1 cellular context compared by ENCODE assay signal in the genomic region with DNA sequence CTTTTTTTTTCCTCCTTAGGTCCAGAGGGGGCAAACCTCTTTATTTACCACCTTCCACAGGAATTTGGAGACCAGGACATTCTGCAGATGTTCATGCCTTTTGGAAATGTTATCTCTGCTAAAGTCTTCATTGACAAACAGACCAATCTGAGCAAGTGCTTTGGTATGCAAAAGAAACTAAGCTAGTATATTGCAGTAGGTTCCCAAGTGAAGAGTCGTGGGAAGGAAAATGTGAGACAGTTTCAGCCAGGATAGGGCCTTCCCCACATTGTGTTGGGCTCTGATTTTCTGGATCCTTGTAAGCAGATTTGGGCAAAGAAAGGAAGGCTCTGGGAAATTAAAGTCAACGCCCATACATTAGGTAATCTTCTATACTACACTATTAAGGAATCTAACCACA.
TF ChIP-seq lines count a peak whose summit lies in the region.

No MANE protein-coding gene starts in this region.

TF ChIP-seq in GM23338, 12 proteins besides CTCF, POLR2A, EP300 and RAD21:
- TF ChIP-seq, protein P1, sequence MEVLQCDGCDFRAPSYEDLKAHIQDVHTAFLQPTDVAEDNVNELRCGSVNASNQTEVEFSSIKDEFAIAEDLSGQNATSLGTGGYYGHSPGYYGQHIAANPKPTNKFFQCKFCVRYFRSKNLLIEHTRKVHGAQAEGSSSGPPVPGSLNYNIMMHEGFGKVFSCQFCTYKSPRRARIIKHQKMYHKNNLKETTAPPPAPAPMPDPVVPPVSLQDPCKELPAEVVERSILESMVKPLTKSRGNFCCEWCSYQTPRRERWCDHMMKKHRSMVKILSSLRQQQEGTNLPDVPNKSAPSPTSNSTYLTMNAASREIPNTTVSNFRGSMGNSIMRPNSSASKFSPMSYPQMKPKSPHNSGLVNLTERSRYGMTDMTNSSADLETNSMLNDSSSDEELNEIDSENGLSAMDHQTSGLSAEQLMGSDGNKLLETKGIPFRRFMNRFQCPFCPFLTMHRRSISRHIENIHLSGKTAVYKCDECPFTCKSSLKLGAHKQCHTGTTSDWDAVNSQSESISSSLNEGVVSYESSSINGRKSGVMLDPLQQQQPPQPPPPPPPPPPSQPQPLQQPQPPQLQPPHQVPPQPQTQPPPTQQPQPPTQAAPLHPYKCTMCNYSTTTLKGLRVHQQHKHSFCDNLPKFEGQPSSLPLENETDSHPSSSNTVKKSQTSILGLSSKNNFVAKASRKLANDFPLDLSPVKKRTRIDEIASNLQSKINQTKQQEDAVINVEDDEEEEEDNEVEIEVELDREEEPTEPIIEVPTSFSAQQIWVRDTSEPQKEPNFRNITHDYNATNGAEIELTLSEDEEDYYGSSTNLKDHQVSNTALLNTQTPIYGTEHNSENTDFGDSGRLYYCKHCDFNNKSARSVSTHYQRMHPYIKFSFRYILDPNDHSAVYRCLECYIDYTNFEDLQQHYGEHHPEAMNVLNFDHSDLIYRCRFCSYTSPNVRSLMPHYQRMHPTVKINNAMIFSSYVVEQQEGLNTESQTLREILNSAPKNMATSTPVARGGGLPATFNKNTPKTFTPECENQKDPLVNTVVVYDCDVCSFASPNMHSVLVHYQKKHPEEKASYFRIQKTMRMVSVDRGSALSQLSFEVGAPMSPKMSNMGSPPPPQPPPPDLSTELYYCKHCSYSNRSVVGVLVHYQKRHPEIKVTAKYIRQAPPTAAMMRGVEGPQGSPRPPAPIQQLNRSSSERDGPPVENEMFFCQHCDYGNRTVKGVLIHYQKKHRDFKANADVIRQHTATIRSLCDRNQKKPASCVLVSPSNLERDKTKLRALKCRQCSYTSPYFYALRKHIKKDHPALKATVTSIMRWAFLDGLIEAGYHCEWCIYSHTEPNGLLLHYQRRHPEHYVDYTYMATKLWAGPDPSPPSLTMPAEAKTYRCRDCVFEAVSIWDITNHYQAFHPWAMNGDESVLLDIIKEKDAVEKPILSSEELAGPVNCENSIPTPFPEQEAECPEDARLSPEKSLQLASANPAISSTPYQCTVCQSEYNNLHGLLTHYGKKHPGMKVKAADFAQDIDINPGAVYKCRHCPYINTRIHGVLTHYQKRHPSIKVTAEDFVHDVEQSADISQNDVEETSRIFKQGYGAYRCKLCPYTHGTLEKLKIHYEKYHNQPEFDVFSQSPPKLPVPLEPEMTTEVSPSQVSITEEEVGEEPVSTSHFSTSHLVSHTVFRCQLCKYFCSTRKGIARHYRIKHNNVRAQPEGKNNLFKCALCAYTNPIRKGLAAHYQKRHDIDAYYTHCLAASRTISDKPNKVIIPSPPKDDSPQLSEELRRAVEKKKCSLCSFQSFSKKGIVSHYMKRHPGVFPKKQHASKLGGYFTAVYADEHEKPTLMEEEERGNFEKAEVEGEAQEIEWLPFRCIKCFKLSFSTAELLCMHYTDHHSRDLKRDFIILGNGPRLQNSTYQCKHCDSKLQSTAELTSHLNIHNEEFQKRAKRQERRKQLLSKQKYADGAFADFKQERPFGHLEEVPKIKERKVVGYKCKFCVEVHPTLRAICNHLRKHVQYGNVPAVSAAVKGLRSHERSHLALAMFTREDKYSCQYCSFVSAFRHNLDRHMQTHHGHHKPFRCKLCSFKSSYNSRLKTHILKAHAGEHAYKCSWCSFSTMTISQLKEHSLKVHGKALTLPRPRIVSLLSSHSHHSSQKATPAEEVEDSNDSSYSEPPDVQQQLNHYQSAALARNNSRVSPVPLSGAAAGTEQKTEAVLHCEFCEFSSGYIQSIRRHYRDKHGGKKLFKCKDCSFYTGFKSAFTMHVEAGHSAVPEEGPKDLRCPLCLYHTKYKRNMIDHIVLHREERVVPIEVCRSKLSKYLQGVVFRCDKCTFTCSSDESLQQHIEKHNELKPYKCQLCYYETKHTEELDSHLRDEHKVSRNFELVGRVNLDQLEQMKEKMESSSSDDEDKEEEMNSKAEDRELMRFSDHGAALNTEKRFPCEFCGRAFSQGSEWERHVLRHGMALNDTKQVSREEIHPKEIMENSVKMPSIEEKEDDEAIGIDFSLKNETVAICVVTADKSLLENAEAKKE (CRISPR knock-in tag; IDR thresholded peaks at IDR 0.05) = no peak
- TF ChIP-seq, protein P2, sequence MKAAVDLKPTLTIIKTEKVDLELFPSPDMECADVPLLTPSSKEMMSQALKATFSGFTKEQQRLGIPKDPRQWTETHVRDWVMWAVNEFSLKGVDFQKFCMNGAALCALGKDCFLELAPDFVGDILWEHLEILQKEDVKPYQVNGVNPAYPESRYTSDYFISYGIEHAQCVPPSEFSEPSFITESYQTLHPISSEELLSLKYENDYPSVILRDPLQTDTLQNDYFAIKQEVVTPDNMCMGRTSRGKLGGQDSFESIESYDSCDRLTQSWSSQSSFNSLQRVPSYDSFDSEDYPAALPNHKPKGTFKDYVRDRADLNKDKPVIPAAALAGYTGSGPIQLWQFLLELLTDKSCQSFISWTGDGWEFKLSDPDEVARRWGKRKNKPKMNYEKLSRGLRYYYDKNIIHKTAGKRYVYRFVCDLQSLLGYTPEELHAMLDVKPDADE (IDR thresholded peaks at IDR 0.05) = no peak
- TF ChIP-seq CREB1 (CRISPR knock-in tag; IDR thresholded peaks at IDR 0.05; ENCODE audit: low read depth) (no peak), JUNB (IDR thresholded peaks at IDR 0.05; ENCODE audit: unreplicated experiment) (no peak), ZNF114 (CRISPR knock-in tag; IDR thresholded peaks at IDR 0.05) (no peak), EZH2 (IDR thresholded peaks at IDR 0.05; ENCODE audit: low read depth, unreplicated experiment) (no peak), POLR2AphosphoS5 (IDR thresholded peaks at IDR 0.05; ENCODE audit: low read depth) (no peak), EZH2phosphoT487 (IDR thresholded peaks at IDR 0.05; ENCODE audit: unreplicated experiment) (no peak), ZNF331 (CRISPR knock-in tag; IDR thresholded peaks at IDR 0.05; ENCODE audit: low read depth) (no peak), STAT1 (IDR thresholded peaks at IDR 0.05; ENCODE audit: unreplicated experiment) (no peak), NANOG (IDR thresholded peaks at IDR 0.05; ENCODE audit: borderline replicate concordance) (no peak)
- TF ChIP-seq, protein P3, sequence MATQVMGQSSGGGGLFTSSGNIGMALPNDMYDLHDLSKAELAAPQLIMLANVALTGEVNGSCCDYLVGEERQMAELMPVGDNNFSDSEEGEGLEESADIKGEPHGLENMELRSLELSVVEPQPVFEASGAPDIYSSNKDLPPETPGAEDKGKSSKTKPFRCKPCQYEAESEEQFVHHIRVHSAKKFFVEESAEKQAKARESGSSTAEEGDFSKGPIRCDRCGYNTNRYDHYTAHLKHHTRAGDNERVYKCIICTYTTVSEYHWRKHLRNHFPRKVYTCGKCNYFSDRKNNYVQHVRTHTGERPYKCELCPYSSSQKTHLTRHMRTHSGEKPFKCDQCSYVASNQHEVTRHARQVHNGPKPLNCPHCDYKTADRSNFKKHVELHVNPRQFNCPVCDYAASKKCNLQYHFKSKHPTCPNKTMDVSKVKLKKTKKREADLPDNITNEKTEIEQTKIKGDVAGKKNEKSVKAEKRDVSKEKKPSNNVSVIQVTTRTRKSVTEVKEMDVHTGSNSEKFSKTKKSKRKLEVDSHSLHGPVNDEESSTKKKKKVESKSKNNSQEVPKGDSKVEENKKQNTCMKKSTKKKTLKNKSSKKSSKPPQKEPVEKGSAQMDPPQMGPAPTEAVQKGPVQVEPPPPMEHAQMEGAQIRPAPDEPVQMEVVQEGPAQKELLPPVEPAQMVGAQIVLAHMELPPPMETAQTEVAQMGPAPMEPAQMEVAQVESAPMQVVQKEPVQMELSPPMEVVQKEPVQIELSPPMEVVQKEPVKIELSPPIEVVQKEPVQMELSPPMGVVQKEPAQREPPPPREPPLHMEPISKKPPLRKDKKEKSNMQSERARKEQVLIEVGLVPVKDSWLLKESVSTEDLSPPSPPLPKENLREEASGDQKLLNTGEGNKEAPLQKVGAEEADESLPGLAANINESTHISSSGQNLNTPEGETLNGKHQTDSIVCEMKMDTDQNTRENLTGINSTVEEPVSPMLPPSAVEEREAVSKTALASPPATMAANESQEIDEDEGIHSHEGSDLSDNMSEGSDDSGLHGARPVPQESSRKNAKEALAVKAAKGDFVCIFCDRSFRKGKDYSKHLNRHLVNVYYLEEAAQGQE (IDR thresholded peaks at IDR 0.05; ENCODE audit: unreplicated experiment) = no peak
